8 cellular contexts compared by ENCODE assay signal in the genomic region with DNA sequence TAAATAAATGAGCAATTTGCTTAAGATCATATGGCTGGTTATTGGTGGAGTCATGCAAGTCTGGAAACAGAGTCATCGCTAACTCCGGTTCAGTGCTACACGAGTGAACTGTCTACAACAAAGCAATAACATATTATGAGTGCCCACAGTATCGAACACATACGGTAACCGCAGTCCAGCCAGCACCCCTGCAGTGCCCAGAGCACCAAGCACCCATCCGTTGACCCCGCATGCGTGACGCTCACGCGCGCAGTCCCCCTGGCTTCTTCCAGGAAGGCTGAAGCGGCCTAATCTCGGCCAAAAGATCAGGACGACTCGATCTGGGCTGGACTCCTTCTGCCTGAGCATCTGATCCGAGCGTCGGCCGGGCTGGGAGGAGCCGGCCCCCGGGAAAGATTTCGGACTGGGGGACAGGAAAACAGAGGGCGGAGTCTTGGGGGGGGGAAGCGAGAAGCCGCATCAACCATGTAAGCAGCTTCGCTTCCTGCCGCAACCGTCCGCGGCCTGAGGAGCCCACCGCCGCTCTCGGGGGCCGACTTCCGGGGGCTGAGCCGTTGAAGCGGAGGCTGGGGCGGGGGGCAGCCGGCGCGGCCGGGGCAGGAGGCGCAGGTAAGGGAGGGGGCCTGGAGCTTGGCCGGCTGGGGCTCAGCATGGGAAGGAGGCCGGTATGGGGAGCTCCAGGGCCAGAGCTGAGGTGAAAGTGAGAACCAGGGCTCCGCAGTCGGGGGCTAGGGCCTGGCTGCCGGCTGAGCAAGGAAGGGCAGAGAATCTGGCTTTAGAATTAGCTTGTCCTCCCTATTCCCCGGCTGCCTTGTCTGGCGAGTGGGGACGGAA. TPM values are rescaled to one million over a fixed set of nuclear protein-coding genes. Genes with fewer than 3 reads are reported as not detected.
DNase-seq lines count a peak whose midpoint lies in the region; ATAC-seq and TF ChIP-seq lines count a peak whose summit lies in the region.

A gene with protein sequence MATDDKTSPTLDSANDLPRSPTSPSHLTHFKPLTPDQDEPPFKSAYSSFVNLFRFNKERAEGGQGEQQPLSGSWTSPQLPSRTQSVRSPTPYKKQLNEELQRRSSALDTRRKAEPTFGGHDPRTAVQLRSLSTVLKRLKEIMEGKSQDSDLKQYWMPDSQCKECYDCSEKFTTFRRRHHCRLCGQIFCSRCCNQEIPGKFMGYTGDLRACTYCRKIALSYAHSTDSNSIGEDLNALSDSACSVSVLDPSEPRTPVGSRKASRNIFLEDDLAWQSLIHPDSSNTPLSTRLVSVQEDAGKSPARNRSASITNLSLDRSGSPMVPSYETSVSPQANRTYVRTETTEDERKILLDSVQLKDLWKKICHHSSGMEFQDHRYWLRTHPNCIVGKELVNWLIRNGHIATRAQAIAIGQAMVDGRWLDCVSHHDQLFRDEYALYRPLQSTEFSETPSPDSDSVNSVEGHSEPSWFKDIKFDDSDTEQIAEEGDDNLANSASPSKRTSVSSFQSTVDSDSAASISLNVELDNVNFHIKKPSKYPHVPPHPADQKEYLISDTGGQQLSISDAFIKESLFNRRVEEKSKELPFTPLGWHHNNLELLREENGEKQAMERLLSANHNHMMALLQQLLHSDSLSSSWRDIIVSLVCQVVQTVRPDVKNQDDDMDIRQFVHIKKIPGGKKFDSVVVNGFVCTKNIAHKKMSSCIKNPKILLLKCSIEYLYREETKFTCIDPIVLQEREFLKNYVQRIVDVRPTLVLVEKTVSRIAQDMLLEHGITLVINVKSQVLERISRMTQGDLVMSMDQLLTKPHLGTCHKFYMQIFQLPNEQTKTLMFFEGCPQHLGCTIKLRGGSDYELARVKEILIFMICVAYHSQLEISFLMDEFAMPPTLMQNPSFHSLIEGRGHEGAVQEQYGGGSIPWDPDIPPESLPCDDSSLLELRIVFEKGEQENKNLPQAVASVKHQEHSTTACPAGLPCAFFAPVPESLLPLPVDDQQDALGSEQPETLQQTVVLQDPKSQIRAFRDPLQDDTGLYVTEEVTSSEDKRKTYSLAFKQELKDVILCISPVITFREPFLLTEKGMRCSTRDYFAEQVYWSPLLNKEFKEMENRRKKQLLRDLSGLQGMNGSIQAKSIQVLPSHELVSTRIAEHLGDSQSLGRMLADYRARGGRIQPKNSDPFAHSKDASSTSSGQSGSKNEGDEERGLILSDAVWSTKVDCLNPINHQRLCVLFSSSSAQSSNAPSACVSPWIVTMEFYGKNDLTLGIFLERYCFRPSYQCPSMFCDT (N-terminal part only) (plus strand): TSS at position 449 of the 834 bp plus-strand sequence. CDS start 5,265 bp downstream, outside the sequence.

- intact Hi-C loops in heart right ventricle (cut with DNase I) (loop anchor here in 3 of 10 donors (1.0 to 10.0 kb wide), 3 partner anchors 11 to 641 kb away; a partner anchor contains a TSS), posterior cingulate gyrus (cut with DNase I) (loop anchor here (1.0 to 10.0 kb wide), 3 partner anchors 11 to 741 kb away; a partner anchor contains a TSS)

- TF ChIP-seq POLR2A in upper lobe of left lung (IDR thresholded peaks at IDR 0.05), result peak in 3 of 4 donors; percentile 41 to 87 (median 77)

- H3K27ac Mint-ChIP-seq in T-helper 1 cell treated with Interleukin-12 subunit alpha and Interleukin-12 subunit beta and Interleukin-4 antibody, amounts not matched to agents 30 μg/mL and 1 μg/mL, for 36 hours, result peak within 1 kb of the TSS; percentile 97

- H3K4me1 ChIP-seq in heart right ventricle (peaks cover 0 to 41% (median 35%) of the 10 kb centered on the region in 9 donors), upper lobe of left lung (peaks cover 23 to 32% (median 28%) of the 10 kb centered on the region in 4 donors)

- H3K4me3 ChIP-seq in heart right ventricle (peak within 1 kb of the TSS; percentile 73 to 99 (median 90)), upper lobe of left lung (peak within 1 kb of the TSS; percentile 61 to 97 (median 72))

- DNase-seq in GM13977 (ENCODE audit: low spot score) (peak; percentile 96), NCI-H1694 (lab: John Stamatoyannopoulos, UW) (peak; percentile 96), amniotic stem cell (lab: John Stamatoyannopoulos, UW) (peak; percentile 94), heart right ventricle (peak; percentile 92 to 98), posterior cingulate gyrus (peak; percentile 97 to 100 (median 98)), upper lobe of left lung (peak; percentile 96 to 97)

- peak in 2 of 4 donors; percentile 4 to 40 for TF ChIP-seq EP300 in upper lobe of left lung (IDR thresholded peaks at IDR 0.05)

- no peaks in the 10 kb centered on the region for H3K9me3 Mint-ChIP-seq in T-helper 1 cell treated with Interleukin-12 subunit alpha and Interleukin-12 subunit beta and Interleukin-4 antibody, amounts not matched to agents 30 μg/mL and 1 μg/mL, for 36 hours

- ATAC-seq in HG02884 (IDR thresholded peaks at IDR 0.05; ENCODE audit: unreplicated experiment), result peak; percentile 77
- peak; percentile 97 to 98 (median 97) for ATAC-seq in heart right ventricle
- ATAC-seq in upper lobe of left lung (ENCODE audit: low FRiP score in 2 of 2), result peak; percentile 98 to 99

- H3K36me3 Mint-ChIP-seq in T-helper 1 cell treated with Interleukin-12 subunit alpha and Interleukin-12 subunit beta and Interleukin-4 antibody, amounts not matched to agents 30 μg/mL and 1 μg/mL, for 36 hours (ENCODE audit: low read depth), result peaks cover 8% of the 10 kb centered on the region

- peak within 1 kb of the TSS; percentile 95 for H3K4me3 Mint-ChIP-seq in T-helper 1 cell treated with Interleukin-12 subunit alpha and Interleukin-12 subunit beta and Interleukin-4 antibody, amounts not matched to agents 30 μg/mL and 1 μg/mL, for 36 hours

- H3K27me3 ChIP-seq in heart right ventricle, result no peaks in the 10 kb centered on the region
- no peaks in the 10 kb centered on the region for H3K27me3 ChIP-seq in upper lobe of left lung

- H3K9me3 ChIP-seq in heart right ventricle (peaks cover 0 to 5% (median 0%) of the 10 kb centered on the region in 11 donors), upper lobe of left lung (no peaks in the 10 kb centered on the region)

- H3K36me3 ChIP-seq in heart right ventricle (peaks cover 0 to 1% (median 0%) of the 10 kb centered on the region in 9 donors), upper lobe of left lung (no peaks in the 10 kb centered on the region)

- peak within 1 kb of the TSS; percentile 66 to 99 (median 96) for H3K27ac ChIP-seq in heart right ventricle
- peak within 1 kb of the TSS; percentile 89 to 99 (median 94) for H3K27ac ChIP-seq in upper lobe of left lung

- in situ Hi-C loops in GM13977 (cut with MboI; ENCODE audit: low pct_unique_long_range_greater_than_20kb, low sequenced_read_pairs, unreplicated experiment), result no loop called here

- H3K27me3 Mint-ChIP-seq in T-helper 1 cell treated with Interleukin-12 subunit alpha and Interleukin-12 subunit beta and Interleukin-4 antibody, amounts not matched to agents 30 μg/mL and 1 μg/mL, for 36 hours (ENCODE audit: low read depth), result no peaks in the 10 kb centered on the region

- 0 to 1% methylated on average over 52 to 53 of the region's 53 CpGs for WGBS in heart right ventricle, 2 donors
- WGBS in upper lobe of left lung, 2 donors, result 1 to 2% methylated on average over 12 to 32 of the region's 53 CpGs

- H3K4me1 Mint-ChIP-seq in T-helper 1 cell treated with Interleukin-12 subunit alpha and Interleukin-12 subunit beta and Interleukin-4 antibody, amounts not matched to agents 30 μg/mL and 1 μg/mL, for 36 hours (ENCODE audit: low read depth), result peaks cover 31% of the 10 kb centered on the region

- TF ChIP-seq CTCF in GM13977 (IDR thresholded peaks at IDR 0.05; ENCODE audit: extremely low read depth, insufficient read depth, missing control alignments) (no peak), heart right ventricle (IDR thresholded peaks at IDR 0.05) (peak in 2 of 9 donors; percentile 16 to 26), upper lobe of left lung (IDR thresholded peaks at IDR 0.05) (peak in 1 of 6 experiments; percentile 41)

RNA-seq across cellular contexts. Expression of the gene that starts here (rescaled TPM):
- total RNA-seq in heart right ventricle (10 to 100 TPM; 12.9 to 24.8 (median 18.4) TPM), upper lobe of left lung (10 to 100 TPM; 20.1 to 48.2 (median 25.1) TPM)
- 1 to 10 TPM; 2.6 to 6.4 TPM for polyA plus RNA-seq in heart right ventricle

Comparison
In these comparisons a context has a peak if more than half of its experiments do, and no peak if none do; other contexts are left out.
1. Peak in every context shown above with its lines: DNase-seq, ATAC-seq, H3K4me3 ChIP-seq and H3K27ac ChIP-seq.